8 cellular contexts compared by ENCODE assay signal in genomic region chr1:109546311-109547109, GRCh38. TPM values are rescaled to one million over a fixed set of nuclear protein-coding genes. Genes with fewer than 3 reads are reported as not detected.
A peak's percentile ranks its signal among the peaks of the same experiment; 100 is the strongest.
DNase-seq lines count a peak whose midpoint lies in the region; ATAC-seq and TF ChIP-seq lines count a peak whose summit lies in the region.

No MANE protein-coding gene starts in this region.

- no peak for TF ChIP-seq POLR2A in Peyer's patch (IDR thresholded peaks at IDR 0.05)

- H3K4me3 Mint-ChIP-seq in naive B cell: peak overlapping the region; percentile 89 to 100 (median 97)

- no peaks in the 10 kb centered on the region for H3K9me3 ChIP-seq in KOPT-K1 (ENCODE audit: insufficient read depth, low read length, poor library complexity, severe bottlenecking)
- H3K9me3 ChIP-seq in Peyer's patch: no peaks in the 10 kb centered on the region

- peak overlapping the region; percentile 63 to 100 (median 95) for H3K27ac Mint-ChIP-seq in naive B cell

- H3K4me1 ChIP-seq in Peyer's patch: peaks cover 0 to 37% (median 4%) of the 10 kb centered on the region in 4 donors

- H3K27me3 ChIP-seq in Peyer's patch: no peaks in the 10 kb centered on the region

- no peaks in the 10 kb centered on the region for H3K9me3 Mint-ChIP-seq in naive B cell

- H3K36me3 ChIP-seq in KOPT-K1 (ENCODE audit: insufficient read depth, low read length): no peaks in the 10 kb centered on the region
- no peaks in the 10 kb centered on the region for H3K36me3 ChIP-seq in Peyer's patch

- peak; percentile 55 for ATAC-seq in GM19395 (IDR thresholded peaks at IDR 0.05; ENCODE audit: unreplicated experiment)
- ATAC-seq in naive B cell (ENCODE audit: low read depth in 2 of 2): peak; percentile 34 to 43

- H3K27ac ChIP-seq in KOPT-K1 (ENCODE audit: low read depth, low read length, poor library complexity, severe bottlenecking) (peak overlapping the region; percentile 89), Peyer's patch (peak overlapping the region; percentile 91 to 95 (median 94))

- H3K4me1 Mint-ChIP-seq in naive B cell: peaks cover 28 to 51% (median 41%) of the 10 kb centered on the region in 3 donors

- peak; percentile 75 to 80 for DNase-seq in AML-193 (lab: John Stamatoyannopoulos, UW)
- DNase-seq in Peyer's patch: peak; percentile 87 to 96 (median 95)
- peak; percentile 77 for DNase-seq in activated T-helper 1 cell treated with Interleukin-2 at 50 U/mL for 16 hours (ENCODE audit: low read depth)
- peak; percentile 75 for DNase-seq in fibroblast of gingiva (ENCODE audit: low read depth)
- DNase-seq in naive B cell: peak; percentile 85
- peak; percentile 74 to 86 for DNase-seq in stimulated activated CD8-positive, alpha-beta memory T cell treated with anti-CD3 and anti-CD28 coated beads, Interleukin-7, amount 100 ng/mL, for 4 hours (ENCODE audit: low read depth in 2 of 2)

- H3K36me3 Mint-ChIP-seq in naive B cell: peaks cover 0 to 7% of the 10 kb centered on the region in 2 donors

- peak overlapping the region in 3 of 4 donors; percentile 67 to 80 (median 72) for H3K4me3 ChIP-seq in Peyer's patch

- peak; percentile 71 to 98 (median 90) for TF ChIP-seq CTCF in Peyer's patch (IDR thresholded peaks at IDR 0.05)

- no peaks in the 10 kb centered on the region for H3K27me3 Mint-ChIP-seq in naive B cell

RNA-seq across cellular contexts. Expression of gene GNAI3, which starts 1.9 kb away (rescaled TPM):
- 1 to 10 TPM; 4.1 to 6.8 (median 5.8) TPM for total RNA-seq in Peyer's patch
- 10 to 100 TPM in 1 of 6 donors, 1 to 10 TPM in 5; 7.6 to 13.9 (median 8.9) TPM for polyA plus RNA-seq in naive B cell (ENCODE audit: low read depth in 6 of 6)

RNA-seq across cellular contexts. Expression of gene GPR61, which starts 6.8 kb away (rescaled TPM):
- under 1 TPM in 1 of 4 donors, not detected in 3; 0.40 TPM for total RNA-seq in Peyer's patch
- polyA plus RNA-seq in naive B cell (ENCODE audit: low read depth in 6 of 6): under 1 TPM in 1 of 6 donors, not detected in 5; 0.09 TPM

RNA-seq across cellular contexts. Expression of gene AMIGO1, which starts 37.0 kb away (rescaled TPM):
- 1 to 10 TPM; 2.5 to 7.4 (median 5.0) TPM for total RNA-seq in Peyer's patch
- polyA plus RNA-seq in naive B cell (ENCODE audit: low read depth in 6 of 6): 1 to 10 TPM in 3 of 6 donors, under 1 TPM in 2, not detected in 1; 0.37 to 1.8 (median 1.0) TPM

RNA-seq across cellular contexts. Expression of gene CYB561D1, which starts 52.6 kb away (rescaled TPM):
- 10 to 100 TPM in 3 of 4 donors, 1 to 10 TPM in 1; 1.7 to 24.0 (median 20.9) TPM for total RNA-seq in Peyer's patch
- 10 to 100 TPM in 5 of 6 donors, 1 to 10 TPM in 1; 9.3 to 13.2 (median 10.8) TPM for polyA plus RNA-seq in naive B cell (ENCODE audit: low read depth in 6 of 6)

Comparison
In these comparisons a context has a peak if more than half of its experiments do, and no peak if none do; other contexts are left out.
1. Peak in every context shown above with its lines: DNase-seq, ATAC-seq, H3K4me3 ChIP-seq and H3K27ac ChIP-seq.